Comparison of ENCODE assay signal across 8 cellular contexts in genomic region chr3:152331018-152331541, GRCh38.
DNase-seq lines count a peak whose midpoint lies in the region; ATAC-seq and TF ChIP-seq lines count a peak whose summit lies in the region.

No MANE protein-coding gene starts in this region.

- no peaks in the 10 kb centered on the region for H3K27me3 Mint-ChIP-seq in CD4-positive, alpha-beta T cell
- no peaks in the 10 kb centered on the region for H3K27me3 Mint-ChIP-seq in effector memory CD8-positive, alpha-beta T cell
- no peaks in the 10 kb centered on the region for H3K27me3 Mint-ChIP-seq in naive thymus-derived CD8-positive, alpha-beta T cell

- peak overlapping the region; percentile 0 for H3K27ac ChIP-seq in CD4-positive, alpha-beta T cell (ENCODE audit: low read depth, low read length)
- H3K27ac ChIP-seq in Panc1 (ENCODE audit: low read length) (peak overlapping the region; percentile 0; the same call in 1 of the 2 replicates), testis (peak overlapping the region in 1 of 2 donors; percentile 3)

- intact Hi-C loops in CD4-positive, alpha-beta T cell (cut with DNase I, micrococcal nuclease): loop anchor here in 1 of 2 experiments (5.0 kb wide), 2 partner anchors 54 to 56 kb away; no protein-coding TSS in a partner anchor
- intact Hi-C loops in Panc1 (cut with micrococcal nuclease; ENCODE audit: unreplicated experiment): no loop called here
- intact Hi-C loops in testis (cut with DNase I; ENCODE audit: low total_unique reads): no loop called here

- H3K27me3 ChIP-seq in CD4-positive, alpha-beta T cell (ENCODE audit: control insufficient read depth, insufficient read depth, low read length): no peaks in the 10 kb centered on the region
- H3K27me3 ChIP-seq in Panc1 (ENCODE audit: control insufficient read depth, insufficient read depth, low read length): no peaks in the 10 kb centered on the region
- H3K27me3 ChIP-seq in testis: no peaks in the 10 kb centered on the region

- H3K4me1 ChIP-seq in Panc1 (ENCODE audit: control insufficient read depth, insufficient read depth, low read length) (peaks cover 30% of the 10 kb centered on the region), testis (peaks cover 12% of the 10 kb centered on the region)

- 58 to 60% methylated on average over 2 of the region's 2 CpGs for WGBS in testis, 2 donors

- in situ Hi-C loops in Panc1 (cut with HindIII; ENCODE audit: low pct_unique_long_range_greater_than_20kb, low sequenced_read_pairs): no loop called here

- no peaks in the 10 kb centered on the region for H3K9me3 ChIP-seq in CD4-positive, alpha-beta T cell (ENCODE audit: control insufficient read depth, low read length)
- no peaks in the 10 kb centered on the region for H3K9me3 ChIP-seq in Panc1 (ENCODE audit: control insufficient read depth, insufficient read depth, low read depth, low read length)
- no peaks in the 10 kb centered on the region for H3K9me3 ChIP-seq in testis

- peaks cover 78% of the 10 kb centered on the region for H3K36me3 Mint-ChIP-seq in CD4-positive, alpha-beta T cell (ENCODE audit: low read depth)
- peaks cover 64% of the 10 kb centered on the region for H3K36me3 Mint-ChIP-seq in effector memory CD8-positive, alpha-beta T cell (ENCODE audit: insufficient read depth)
- peaks cover 0 to 59% (median 14%) of the 10 kb centered on the region in 3 donors for H3K36me3 Mint-ChIP-seq in naive thymus-derived CD8-positive, alpha-beta T cell

- H3K4me3 Mint-ChIP-seq in CD4-positive, alpha-beta T cell: peak overlapping the region; percentile 40
- peak overlapping the region; percentile 22 to 43 for H3K4me3 Mint-ChIP-seq in effector memory CD8-positive, alpha-beta T cell
- peak overlapping the region in 9 of 10 donors; percentile 15 to 65 (median 46) for H3K4me3 Mint-ChIP-seq in naive thymus-derived CD8-positive, alpha-beta T cell

- POLR2A ChIA-PET in CD4-positive, alpha-beta T cell (lab: Charles Lee): interaction anchor here (0.6 to 1.4 kb wide), 4 partner anchors 38 to 145 kb away, joined by 3 to 5 read pairs (median 4); partner anchors contain the start of gene MBNL1
- POLR2A ChIA-PET in Panc1 (lab: Charles Lee): interaction anchor here (0.5 kb wide), 1 partner anchor 16 kb away, joined by 5 read pairs; no protein-coding TSS in a partner anchor
- POLR2A ChIA-PET in naive thymus-derived CD8-positive, alpha-beta T cell (lab: Charles Lee): interaction anchor here (0.7 to 1.4 kb wide), 2 partner anchors 21 to 26 kb away, joined by 3 read pairs; no protein-coding TSS in a partner anchor

- peaks cover 92% of the 10 kb centered on the region for H3K4me1 Mint-ChIP-seq in CD4-positive, alpha-beta T cell (ENCODE audit: low read depth)
- peaks cover 47 to 76% of the 10 kb centered on the region in 2 donors for H3K4me1 Mint-ChIP-seq in effector memory CD8-positive, alpha-beta T cell (ENCODE audit: low read depth in 2 of 2)
- H3K4me1 Mint-ChIP-seq in naive thymus-derived CD8-positive, alpha-beta T cell: peaks cover 41 to 93% (median 78%) of the 10 kb centered on the region in 4 donors

- no peak for DNase-seq in CD4-positive, alpha-beta T cell
- peak; percentile 82 for DNase-seq in Panc1 (ENCODE audit: low read depth, low spot score)
- no peak for DNase-seq in effector memory CD8-positive, alpha-beta T cell
- DNase-seq in naive thymus-derived CD8-positive, alpha-beta T cell: no peak
- DNase-seq in testis: no peak
- DNase-seq in NCI-H446 treated with DMSO at 0.1 percent for 48 hours (lab: John Stamatoyannopoulos, UW): no peak

- no peaks in the 10 kb centered on the region for H3K36me3 ChIP-seq in Panc1 (ENCODE audit: control insufficient read depth, insufficient read depth, low read length)
- no peaks in the 10 kb centered on the region for H3K36me3 ChIP-seq in testis (ENCODE audit: low read depth, missing control alignments)

- TF ChIP-seq POLR2A in testis (IDR thresholded peaks at IDR 0.05): no peak

- H3K27ac Mint-ChIP-seq in CD4-positive, alpha-beta T cell: peak overlapping the region; percentile 47
- H3K27ac Mint-ChIP-seq in effector memory CD8-positive, alpha-beta T cell: peak overlapping the region; percentile 41 to 78
- peak overlapping the region; percentile 25 to 91 (median 76) for H3K27ac Mint-ChIP-seq in naive thymus-derived CD8-positive, alpha-beta T cell

- CTCF ChIA-PET in CD4-positive, alpha-beta T cell (lab: Charles Lee): interaction anchor here (0.9 to 1.1 kb wide), 3 partner anchors 11 to 147 kb away, joined by 3 to 4 read pairs (median 3); no protein-coding TSS in a partner anchor
- CTCF ChIA-PET in Panc1 (lab: Charles Lee): no interaction called here

- H3K4me3 ChIP-seq in Panc1 (ENCODE audit: low read depth in 2 of 2, low read length in 2 of 2) (no peak overlapping the region), testis (no peak overlapping the region)

- BruUV-seq in Panc1 (replicated peaks; lab: Mats Ljungman, UMichigan): no TSS peak

- H3K9me3 Mint-ChIP-seq in CD4-positive, alpha-beta T cell: no peaks in the 10 kb centered on the region
- H3K9me3 Mint-ChIP-seq in effector memory CD8-positive, alpha-beta T cell: no peaks in the 10 kb centered on the region
- H3K9me3 Mint-ChIP-seq in naive thymus-derived CD8-positive, alpha-beta T cell: no peaks in the 10 kb centered on the region

- no peak for ATAC-seq in CD4-positive, alpha-beta T cell (ENCODE audit: poor library complexity)
- ATAC-seq in Panc1 (peak; percentile 63), HG03045 (IDR thresholded peaks at IDR 0.05; ENCODE audit: unreplicated experiment) (no peak), HG03039 (IDR thresholded peaks at IDR 0.05; ENCODE audit: unreplicated experiment) (no peak)
- no peak for ATAC-seq in effector memory CD8-positive, alpha-beta T cell (replicated peaks)
- ATAC-seq in naive thymus-derived CD8-positive, alpha-beta T cell: no peak

- TF ChIP-seq CTCF in CD4-positive, alpha-beta T cell (IDR thresholded peaks at IDR 0.05): no peak
- no peak for TF ChIP-seq CTCF in Panc1 (IDR thresholded peaks at IDR 0.05)
- no peak for TF ChIP-seq CTCF in testis (IDR thresholded peaks at IDR 0.05)
